Comparison of ENCODE assay signal across 7 cellular contexts in genomic region chr19:45717983-45718650, GRCh38. TPM values are rescaled to one million over a fixed set of nuclear protein-coding genes. Genes with fewer than 3 reads are reported as not detected.
DNase-seq lines count a peak whose midpoint lies in the region; ATAC-seq and TF ChIP-seq lines count a peak whose summit lies in the region.
"Had no signal": no experiment of that assay in that cellular context is flagged by ENCODE, and none has a peak within 500 bp of the region (broad histone marks: within the 10 kb centered on the region; RNA-seq: fewer than 3 reads in every experiment).

No MANE protein-coding gene starts in this region.

- no peaks in the 10 kb centered on the region for H3K27me3 Mint-ChIP-seq in activated CD8-positive, alpha-beta memory T cell treated with anti-CD3 and anti-CD28 coated beads, Interleukin-2, amount 10 ng/mL, durations not matched to agents 7 days and 5 days

- H3K4me1 Mint-ChIP-seq in activated CD8-positive, alpha-beta memory T cell treated with anti-CD3 and anti-CD28 coated beads, Interleukin-2, amount 10 ng/mL, durations not matched to agents 7 days and 5 days, result peaks cover 37% of the 10 kb centered on the region

- H3K27ac ChIP-seq in tibial nerve, result peak overlapping the region; percentile 89 to 97 (median 94)

- no peak for DNase-seq in activated CD8-positive, alpha-beta memory T cell treated with anti-CD3 and anti-CD28 coated beads, Interleukin-2, amount 10 ng/mL, durations not matched to agents 7 days and 5 days
- no peak for DNase-seq in activated CD8-positive, alpha-beta memory T cell treated with anti-CD3 and anti-CD28 coated beads for 24 hours
- DNase-seq in left cardiac atrium (peak; percentile 44), tibial nerve (ENCODE audit: low spot score in 2 of 2) (no peak), NCI-H1694 (lab: John Stamatoyannopoulos, UW) (no peak)

- peaks cover 30% of the 10 kb centered on the region for H3K36me3 Mint-ChIP-seq in activated CD8-positive, alpha-beta memory T cell treated with anti-CD3 and anti-CD28 coated beads, Interleukin-2, amount 10 ng/mL, durations not matched to agents 7 days and 5 days

- H3K4me3 ChIP-seq in tibial nerve, result peak overlapping the region; percentile 48 to 75 (median 56)

- no peak for TF ChIP-seq CTCF in tibial nerve (IDR thresholded peaks at IDR 0.05)

- no peak for TF ChIP-seq POLR2A in tibial nerve (IDR thresholded peaks at IDR 0.05)

- peaks cover 0 to 41% (median 16%) of the 10 kb centered on the region in 4 donors for H3K4me1 ChIP-seq in tibial nerve

- peak overlapping the region; percentile 85 for H3K27ac Mint-ChIP-seq in activated CD8-positive, alpha-beta memory T cell treated with anti-CD3 and anti-CD28 coated beads, Interleukin-2, amount 10 ng/mL, durations not matched to agents 7 days and 5 days

- intact Hi-C loops in left cardiac atrium (cut with DNase I), result loop anchor here (5.0 kb wide), 1 partner anchor 49 kb away; the partner anchor contains the start of gene SIX5 (in 2 of the 2)

- no peaks in the 10 kb centered on the region for H3K9me3 ChIP-seq in tibial nerve

- H3K27me3 ChIP-seq in tibial nerve, result no peaks in the 10 kb centered on the region

- H3K4me3 Mint-ChIP-seq in activated CD8-positive, alpha-beta memory T cell treated with anti-CD3 and anti-CD28 coated beads, Interleukin-2, amount 10 ng/mL, durations not matched to agents 7 days and 5 days, result peak overlapping the region; percentile 91

- CTCF ChIA-PET in activated CD8-positive, alpha-beta memory T cell treated with anti-CD3 and anti-CD28 coated beads, Interleukin-2, amount 10 ng/mL, durations not matched to agents 7 days and 5 days (lab: Charles Lee), result interaction anchor here (1.0 to 4.4 kb wide), 9 partner anchors 10 to 279 kb away, joined by 4 to 55 read pairs (median 8); partner anchors contain the start of genes FBXO46, QPCTL, SIX5 and SNRPD2

- no peak for ATAC-seq in activated CD8-positive, alpha-beta memory T cell treated with anti-CD3 and anti-CD28 coated beads, Interleukin-2, amount 10 ng/mL, durations not matched to agents 7 days and 5 days
- peak in 1 of 2 donors; percentile 0 for ATAC-seq in left cardiac atrium
- ATAC-seq in HG03457 (IDR thresholded peaks at IDR 0.05; ENCODE audit: unreplicated experiment), result no peak

- TF ChIP-seq EP300 in tibial nerve (IDR thresholded peaks at IDR 0.05), result no peak

- no peaks in the 10 kb centered on the region for H3K9me3 Mint-ChIP-seq in activated CD8-positive, alpha-beta memory T cell treated with anti-CD3 and anti-CD28 coated beads, Interleukin-2, amount 10 ng/mL, durations not matched to agents 7 days and 5 days (ENCODE audit: low read depth)

- WGBS in tibial nerve, 2 donors, result 42 to 46% methylated on average over 12 of the region's 12 CpGs

- H3K36me3 ChIP-seq in tibial nerve, result peaks cover 0 to 22% (median 0%) of the 10 kb centered on the region in 3 donors

RNA-seq across cellular contexts. Expression of gene FBXO46, which starts 12.6 kb away (rescaled TPM):
- 10 to 100 TPM; 33.0 to 37.1 TPM for total RNA-seq in activated CD8-positive, alpha-beta memory T cell treated with anti-CD3 and anti-CD28 coated beads, Interleukin-2, amount 10 ng/mL, durations not matched to agents 7 days and 5 days
- total RNA-seq in left cardiac atrium (10 to 100 TPM in 1 of 2 donors, 1 to 10 TPM in 1; 9.6 to 10.8 TPM), tibial nerve (10 to 100 TPM in 3 of 4 donors, 1 to 10 TPM in 1; 9.8 to 15.9 (median 13.7) TPM)

RNA-seq across cellular contexts. Expression of gene MEIOSIN, which starts 15.1 kb away (rescaled TPM):
- total RNA-seq in activated CD8-positive, alpha-beta memory T cell treated with anti-CD3 and anti-CD28 coated beads, Interleukin-2, amount 10 ng/mL, durations not matched to agents 7 days and 5 days, result not detected
- under 1 TPM; 0.21 to 0.24 TPM for total RNA-seq in left cardiac atrium
- not detected for total RNA-seq in tibial nerve
- total RNA-seq: Daoy had no signal

RNA-seq across cellular contexts. Expression of gene QPCTL, which starts 25.7 kb away (rescaled TPM):
- 10 to 100 TPM in 1 of 2 experiments, 1 to 10 TPM in 1; 9.6 to 12.7 TPM for total RNA-seq in activated CD8-positive, alpha-beta memory T cell treated with anti-CD3 and anti-CD28 coated beads, Interleukin-2, amount 10 ng/mL, durations not matched to agents 7 days and 5 days
- 1 to 10 TPM; 2.9 to 3.2 TPM for total RNA-seq in left cardiac atrium
- 10 to 100 TPM in 2 of 4 donors, 1 to 10 TPM in 2; 5.9 to 13.2 (median 10.5) TPM for total RNA-seq in tibial nerve

RNA-seq across cellular contexts. Expression of gene SNRPD2, which starts 26.4 kb away (rescaled TPM):
- 100 to 1,000 TPM; 602 to 634 TPM for total RNA-seq in activated CD8-positive, alpha-beta memory T cell treated with anti-CD3 and anti-CD28 coated beads, Interleukin-2, amount 10 ng/mL, durations not matched to agents 7 days and 5 days
- total RNA-seq in left cardiac atrium (100 to 1,000 TPM; 251 to 270 TPM), tibial nerve (100 to 1,000 TPM; 125 to 151 (median 137) TPM)

RNA-seq across cellular contexts. Expression of gene GIPR, which starts 50.1 kb away (rescaled TPM):
- total RNA-seq in activated CD8-positive, alpha-beta memory T cell treated with anti-CD3 and anti-CD28 coated beads, Interleukin-2, amount 10 ng/mL, durations not matched to agents 7 days and 5 days, result 10 to 100 TPM; 12.1 to 14.7 TPM
- 10 to 100 TPM in 1 of 2 donors, 1 to 10 TPM in 1; 7.2 to 11.0 TPM for total RNA-seq in left cardiac atrium
- total RNA-seq in tibial nerve, result 1 to 10 TPM in 1 of 4 donors, under 1 TPM in 1, not detected in 2; 0.98 to 2.4 TPM
- total RNA-seq: Daoy had no signal
